28 cellular contexts compared by ENCODE assay signal in the genomic region with DNA sequence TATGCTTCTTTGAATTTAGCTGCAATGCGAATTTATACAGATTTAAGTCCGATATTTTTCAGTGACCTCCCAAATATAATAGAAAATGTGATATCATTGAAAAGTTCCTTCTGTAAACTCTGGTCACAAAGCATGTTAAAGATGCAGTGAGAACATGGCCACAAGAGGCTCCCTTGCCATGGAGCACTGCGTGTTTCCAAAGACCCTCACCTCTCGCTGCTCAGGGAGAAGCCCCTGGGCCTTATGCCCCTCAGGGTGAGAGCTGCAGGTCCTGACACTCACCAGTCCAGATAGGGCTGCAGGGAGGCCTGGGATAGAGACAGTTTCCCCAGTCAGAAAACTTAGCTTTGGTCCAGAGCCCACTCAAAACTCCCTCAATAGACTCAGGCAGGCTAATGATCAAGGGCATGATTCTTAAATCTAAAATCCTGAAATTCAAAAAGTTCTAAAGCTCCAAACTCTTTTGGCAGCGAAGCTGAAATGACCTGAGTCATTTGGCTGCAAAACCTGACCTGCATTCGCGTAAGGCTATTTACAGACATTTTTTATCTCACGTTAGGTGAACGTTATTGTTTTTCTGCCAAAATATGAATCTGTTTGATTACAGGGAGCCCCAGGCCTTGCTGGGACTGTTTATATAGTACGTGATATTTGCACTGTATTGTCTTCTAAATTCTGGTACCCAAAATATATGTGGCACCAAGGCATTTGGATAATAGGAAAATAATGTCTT.
DNase-seq lines count a peak whose midpoint lies in the region; ATAC-seq, FAIRE-seq and TF ChIP-seq lines count a peak whose summit lies in the region.
"Had no signal": no experiment of that assay in that cellular context is flagged by ENCODE, and none has a peak within 500 bp of the region (broad histone marks: within the 10 kb centered on the region; RNA-seq: fewer than 3 reads in every experiment).

No MANE protein-coding gene starts in this region.

- no peaks in the 10 kb centered on the region for H4K20me1 ChIP-seq in K562 (replicated peaks; ENCODE audit: control insufficient read depth, insufficient read depth, low read length)
- H4K20me1 ChIP-seq in MM.1S (ENCODE audit: insufficient read depth, low read length) = no peaks in the 10 kb centered on the region

- WGBS in K562 (ENCODE audit: insufficient coverage, low coverage, missing lambda C conversion rate) = 20% methylated on average over 9 of the region's 10 CpGs
- WGBS in prostate gland = 59% methylated on average over 10 of the region's 10 CpGs

- no peak overlapping the region for H3K27ac Mint-ChIP-seq in activated CD4-positive, alpha-beta memory T cell treated with anti-CD3 and anti-CD28 coated beads, Interleukin-2, amount 10 ng/mL, durations not matched to agents 7 days and 5 days
- H3K27ac Mint-ChIP-seq: activated naive CD8-positive, alpha-beta T cell treated with anti-CD3 and anti-CD28 coated beads, Interleukin-2, amount 50 U/mL, for 24 hours; activated T-helper 1 cell treated with anti-CD3 and anti-CD28 coated beads, Interleukin-12 subunit alpha, Interleukin-12 subunit beta, Interleukin-2, Interleukin-4 antibody, amounts not matched to agents 30 ng/mL and 10 ng/mL and 1 ng/mL, durations not matched to agents 14 hours and 24 hours and 36 hours; T-helper 2 cell treated with Interferon-gamma antibody and Interleukin-4, amounts not matched to agents 5 μg/mL and 100 μg/mL, for 36 hours had no signal

- H3K4me1 ChIP-seq in K562 (replicated peaks in 1 of 2; ENCODE audit: control insufficient read depth in 2 of 2, insufficient read depth in 2 of 2, low read length in 2 of 2) (no peaks in the 10 kb centered on the region; a peak in 1 of 5 replicates), prostate gland (replicated peaks) (no peaks in the 10 kb centered on the region), MM.1S (ENCODE audit: low read length) (no peaks in the 10 kb centered on the region)
- H3K4me1 ChIP-seq: A549, gastrocnemius medialis, left lung, parathyroid adenoma, stomach, upper lobe of right lung had no signal

- H3K9me3 ChIP-seq in K562 (replicated peaks; ENCODE audit: control insufficient read depth, insufficient read depth, low read depth, low read length) = no peaks in the 10 kb centered on the region
- H3K9me3 ChIP-seq in prostate gland = no peaks in the 10 kb centered on the region
- H3K9me3 ChIP-seq in MM.1S (replicated peaks; ENCODE audit: insufficient read depth, low read length) = no peaks in the 10 kb centered on the region
- H3K9me3 ChIP-seq: A549, gastrocnemius medialis, left lung, stomach, upper lobe of right lung had no signal

- TF ChIP-seq EP300 in K562 (IDR thresholded peaks at IDR 0.05; ENCODE audit: low read length) = no peak

- H3K9ac ChIP-seq in K562 (ENCODE audit: insufficient read depth in 1 of 2, low read depth in 2 of 2, low read length in 2 of 2) = no peak overlapping the region
- no peak overlapping the region for H3K9ac ChIP-seq in MM.1S (ENCODE audit: low read length)
- H3K9ac ChIP-seq: parathyroid adenoma had no signal

- H3K36me3 ChIP-seq in K562 (ENCODE audit: control insufficient read depth, insufficient read depth, low read length) (no peaks in the 10 kb centered on the region), prostate gland (no peaks in the 10 kb centered on the region), MM.1S (replicated peaks; ENCODE audit: insufficient read depth, low read length) (no peaks in the 10 kb centered on the region)
- H3K36me3 ChIP-seq: gastrocnemius medialis, left lung, stomach, upper lobe of right lung had no signal

- FAIRE-seq in K562 (lab: Jason Lieb, UNC) = no peak
- FAIRE-seq: A549, bronchial epithelial cell, small intestine had no signal

- CTCF ChIA-PET in K562 (lab: Yijun Ruan, JAX; ENCODE audit: low intra/inter-chr PET ratio) = no interaction called here
- CTCF ChIA-PET in activated CD4-positive, alpha-beta memory T cell treated with anti-CD3 and anti-CD28 coated beads, Interleukin-2, amount 10 ng/mL, durations not matched to agents 7 days and 5 days (lab: Charles Lee) = no interaction called here

- BruUV-seq in K562 (replicated peaks; lab: Mats Ljungman, UMichigan) = no TSS peak

- no peak overlapping the region for H3K4me3 ChIP-seq in K562
- no peak overlapping the region for H3K4me3 ChIP-seq in prostate gland
- no peak overlapping the region for H3K4me3 ChIP-seq in MM.1S (ENCODE audit: low read length)
- H3K4me3 ChIP-seq: A549, gastrocnemius medialis, left lung, stomach, upper lobe of right lung had no signal

- ATAC-seq in left cardiac atrium = peak; percentile 41 to 56
- ATAC-seq in Right ventricle myocardium inferior = no peak
- peak; percentile 52; the same call in 2 of the 3 replicates for ATAC-seq in K562
- ATAC-seq in GM21526 (IDR thresholded peaks at IDR 0.05; ENCODE audit: low FRiP score, unreplicated experiment) = no peak
- ATAC-seq: A549; activated CD4-positive, CD25-positive, alpha-beta regulatory T cell treated with anti-CD3 and anti-CD28 coated beads, Interleukin-2, amount 50 U/mL, for 24 hours; activated naive CD8-positive, alpha-beta T cell treated with anti-CD3 and anti-CD28 coated beads, Interleukin-2, amount 50 U/mL, for 24 hours; gastrocnemius medialis; left lung; upper lobe of right lung had no signal

- H3K4me1 Mint-ChIP-seq in activated CD4-positive, alpha-beta memory T cell treated with anti-CD3 and anti-CD28 coated beads, Interleukin-2, amount 10 ng/mL, durations not matched to agents 7 days and 5 days = no peaks in the 10 kb centered on the region
- H3K4me1 Mint-ChIP-seq: activated naive CD8-positive, alpha-beta T cell treated with anti-CD3 and anti-CD28 coated beads, Interleukin-2, amount 50 U/mL, for 24 hours had no signal

- no peak for TF ChIP-seq RAD21 in K562 (CRISPR knock-in tag; conservative IDR thresholded peaks at IDR 0.05 in 1 of 2, IDR thresholded peaks at IDR 0.05 in 1 of 2)

- H3K27ac ChIP-seq in K562 (ENCODE audit: extremely low read depth, low read depth, low read length) (no peak overlapping the region), prostate gland (no peak overlapping the region), MM.1S (ENCODE audit: low read length) (no peak overlapping the region)
- H3K27ac ChIP-seq: A549, epithelial cell of prostate, gastrocnemius medialis, left lung, parathyroid adenoma, stomach, upper lobe of right lung had no signal

- H2AFZ ChIP-seq in K562 (ENCODE audit: low read depth, low read length) (peak overlapping the region; percentile 74; the same call in 1 of the 2 replicates), MM.1S (ENCODE audit: low read length) (no peak overlapping the region)
- H2AFZ ChIP-seq: parathyroid adenoma had no signal

- H3K9me1 ChIP-seq in K562 (ENCODE audit: control insufficient read depth, insufficient read depth, low read length) = no peaks in the 10 kb centered on the region

- H3K4me3 Mint-ChIP-seq in activated CD4-positive, alpha-beta memory T cell treated with anti-CD3 and anti-CD28 coated beads, Interleukin-2, amount 10 ng/mL, durations not matched to agents 7 days and 5 days = no peak overlapping the region
- H3K4me3 Mint-ChIP-seq: activated naive CD8-positive, alpha-beta T cell treated with anti-CD3 and anti-CD28 coated beads, Interleukin-2, amount 50 U/mL, for 24 hours; activated T-helper 1 cell treated with anti-CD3 and anti-CD28 coated beads, Interleukin-12 subunit alpha, Interleukin-12 subunit beta, Interleukin-2, Interleukin-4 antibody, amounts not matched to agents 30 ng/mL and 10 ng/mL and 1 ng/mL, durations not matched to agents 14 hours and 24 hours and 36 hours; T-helper 2 cell treated with Interferon-gamma antibody and Interleukin-4, amounts not matched to agents 5 μg/mL and 100 μg/mL, for 36 hours had no signal

- in situ Hi-C loops in K562 (cut with MboI) = no loop called here

- no peaks in the 10 kb centered on the region for H3F3A ChIP-seq in MM.1S (ENCODE audit: insufficient read depth, low read length)

- intact Hi-C loops in left cardiac atrium (cut with DNase I) (no loop called here), Right ventricle myocardium inferior (cut with DNase I) (no loop called here), K562 (cut with micrococcal nuclease) (no loop called here), prostate gland (cut with DNase I) (no loop called here)

- no peaks in the 10 kb centered on the region for H3K9me3 Mint-ChIP-seq in activated CD4-positive, alpha-beta memory T cell treated with anti-CD3 and anti-CD28 coated beads, Interleukin-2, amount 10 ng/mL, durations not matched to agents 7 days and 5 days

- TF ChIP-seq CTCF in K562 (IDR thresholded peaks at IDR 0.05 in 2 of 3, conservative IDR thresholded peaks at IDR 0.05 in 1 of 3; ENCODE audit: insufficient read depth in 2 of 3, low read depth in 1 of 3, low read length in 3 of 3) (peak; percentile 11 to 36 (median 26); a peak in 2 of 6 replicates), prostate gland (IDR thresholded peaks at IDR 0.05) (no peak), MM.1S (IDR thresholded peaks at IDR 0.05; ENCODE audit: low read length) (no peak)

- no peak for TF ChIP-seq POLR2A in K562 (conservative IDR thresholded peaks at IDR 0.05)
- no peak for TF ChIP-seq POLR2A in prostate gland (IDR thresholded peaks at IDR 0.05)

- no peaks in the 10 kb centered on the region for H3K27me3 Mint-ChIP-seq in activated CD4-positive, alpha-beta memory T cell treated with anti-CD3 and anti-CD28 coated beads, Interleukin-2, amount 10 ng/mL, durations not matched to agents 7 days and 5 days
- H3K27me3 Mint-ChIP-seq: activated naive CD8-positive, alpha-beta T cell treated with anti-CD3 and anti-CD28 coated beads, Interleukin-2, amount 50 U/mL, for 24 hours had no signal

- no peak overlapping the region for H3K4me2 ChIP-seq in K562 (ENCODE audit: insufficient read depth, low read length)
- H3K4me2 ChIP-seq in MM.1S (ENCODE audit: low read depth, low read length) = no peak overlapping the region
- H3K4me2 ChIP-seq: A549 had no signal

- H3K9me2 ChIP-seq in MM.1S (replicated peaks; ENCODE audit: insufficient read depth, low read length) = no peaks in the 10 kb centered on the region

- H3K79me2 ChIP-seq in K562 (ENCODE audit: control insufficient read depth, insufficient read depth, low read length) (no peaks in the 10 kb centered on the region), MM.1S (ENCODE audit: low read length) (no peaks in the 10 kb centered on the region)
- H3K79me2 ChIP-seq: parathyroid adenoma had no signal

- POLR2A ChIA-PET in K562 (lab: Yijun Ruan, JAX) = no interaction called here
- POLR2A ChIA-PET in activated CD4-positive, alpha-beta memory T cell treated with anti-CD3 and anti-CD28 coated beads, Interleukin-2, amount 10 ng/mL, durations not matched to agents 7 days and 5 days (lab: Charles Lee) = no interaction called here

- no peaks in the 10 kb centered on the region for H3K36me3 Mint-ChIP-seq in activated CD4-positive, alpha-beta memory T cell treated with anti-CD3 and anti-CD28 coated beads, Interleukin-2, amount 10 ng/mL, durations not matched to agents 7 days and 5 days (ENCODE audit: low read depth)

- H3K27me3 ChIP-seq in K562 (ENCODE audit: control insufficient read depth in 2 of 2, insufficient read depth in 2 of 2, low read length in 2 of 2) = no peaks in the 10 kb centered on the region
- no peaks in the 10 kb centered on the region for H3K27me3 ChIP-seq in prostate gland (replicated peaks; ENCODE audit: insufficient read depth)
- no peaks in the 10 kb centered on the region for H3K27me3 ChIP-seq in MM.1S (replicated peaks; ENCODE audit: insufficient read depth, low read length)
- H3K27me3 ChIP-seq: gastrocnemius medialis, left lung, stomach, upper lobe of right lung had no signal

- DNase-seq in left cardiac atrium (no peak), Right ventricle myocardium inferior (ENCODE audit: missing footprints) (no peak), K562 (ENCODE audit: extremely low read depth in 1 of 4, low spot score in 3 of 4) (no peak), iPS-NIHi11 (ENCODE audit: low spot score) (peak; percentile 55), prostate gland (ENCODE audit: low spot score) (no peak), MM.1S (no peak)
- no peak for DNase-seq in activated CD4-positive, alpha-beta memory T cell treated with anti-CD3 and anti-CD28 coated beads, Interleukin-2, amount 10 ng/mL, durations not matched to agents 7 days and 5 days
- DNase-seq: activated naive CD8-positive, alpha-beta T cell treated with anti-CD3 and anti-CD28 coated beads, Interleukin-2, amount 50 U/mL, for 24 hours; C1 segment of cervical spinal cord; dermis blood vessel endothelial cell; DMS 273 treated with DMSO at 0.1 percent for 48 hours; gastrocnemius medialis; GF-D8; left lung; NCI-H146; NCI-H69; small intestine; stimulated activated CD4-positive, alpha-beta T cell treated with anti-CD3 and anti-CD28 coated beads, Interleukin-2, amount 100 ng/mL, for 48 hours; stomach; upper lobe of right lung had no signal

Comparison
In these comparisons a context has a peak if more than half of its experiments do, and no peak if none do; other contexts are left out.
1. ATAC-seq: peak in left cardiac atrium (2 of 2) and K562 (single experiment); none in Right ventricle myocardium inferior (single experiment) and GM21526 (single experiment).
2. CTCF ChIP-seq: peak in K562 (3 of 3); none in prostate gland (0 of 4) and MM.1S (single experiment).